10 cellular contexts compared by ENCODE assay signal in genomic region chr4:188159513-188160232, GRCh38. TPM values are rescaled to one million over a fixed set of nuclear protein-coding genes. Genes with fewer than 3 reads are reported as not detected.
"Had no signal": no experiment of that assay in that cellular context is flagged by ENCODE, and none has a peak within 500 bp of the region (broad histone marks: within the 10 kb centered on the region; RNA-seq: fewer than 3 reads in every experiment).

No MANE protein-coding gene starts in this region.

RNA-seq across cellular contexts. Expression of gene TRIML1, which starts 20.4 kb away (rescaled TPM):
- total RNA-seq: activated CD4-positive, alpha-beta memory T cell treated with anti-CD3 and anti-CD28 coated beads for 36 hours; activated CD4-positive, alpha-beta T cell treated with anti-CD3 and anti-CD28 coated beads, Interleukin-2, amount 10 ng/mL, durations not matched to agents 7 days and 5 days; activated naive CD4-positive, alpha-beta T cell treated with anti-CD3 and anti-CD28 coated beads, Interleukin-2, amount 50 U/mL, for 72 hours; activated T-cell treated with anti-CD3 and anti-CD28 coated beads, Interleukin-2, amount 50 U/mL, for 4 hours; ascending aorta; body of pancreas; LHCN-M2; NCI-H460; Peyer's patch; T-helper 17 cell had no signal

RNA-seq across cellular contexts. Expression of gene TRIML2, which starts 50.3 kb away (rescaled TPM):
- total RNA-seq: activated CD4-positive, alpha-beta memory T cell treated with anti-CD3 and anti-CD28 coated beads for 36 hours; activated CD4-positive, alpha-beta T cell treated with anti-CD3 and anti-CD28 coated beads, Interleukin-2, amount 10 ng/mL, durations not matched to agents 7 days and 5 days; activated naive CD4-positive, alpha-beta T cell treated with anti-CD3 and anti-CD28 coated beads, Interleukin-2, amount 50 U/mL, for 72 hours; ascending aorta; body of pancreas; LHCN-M2; Peyer's patch; T-helper 17 cell had no signal
